In the genomic region with DNA sequence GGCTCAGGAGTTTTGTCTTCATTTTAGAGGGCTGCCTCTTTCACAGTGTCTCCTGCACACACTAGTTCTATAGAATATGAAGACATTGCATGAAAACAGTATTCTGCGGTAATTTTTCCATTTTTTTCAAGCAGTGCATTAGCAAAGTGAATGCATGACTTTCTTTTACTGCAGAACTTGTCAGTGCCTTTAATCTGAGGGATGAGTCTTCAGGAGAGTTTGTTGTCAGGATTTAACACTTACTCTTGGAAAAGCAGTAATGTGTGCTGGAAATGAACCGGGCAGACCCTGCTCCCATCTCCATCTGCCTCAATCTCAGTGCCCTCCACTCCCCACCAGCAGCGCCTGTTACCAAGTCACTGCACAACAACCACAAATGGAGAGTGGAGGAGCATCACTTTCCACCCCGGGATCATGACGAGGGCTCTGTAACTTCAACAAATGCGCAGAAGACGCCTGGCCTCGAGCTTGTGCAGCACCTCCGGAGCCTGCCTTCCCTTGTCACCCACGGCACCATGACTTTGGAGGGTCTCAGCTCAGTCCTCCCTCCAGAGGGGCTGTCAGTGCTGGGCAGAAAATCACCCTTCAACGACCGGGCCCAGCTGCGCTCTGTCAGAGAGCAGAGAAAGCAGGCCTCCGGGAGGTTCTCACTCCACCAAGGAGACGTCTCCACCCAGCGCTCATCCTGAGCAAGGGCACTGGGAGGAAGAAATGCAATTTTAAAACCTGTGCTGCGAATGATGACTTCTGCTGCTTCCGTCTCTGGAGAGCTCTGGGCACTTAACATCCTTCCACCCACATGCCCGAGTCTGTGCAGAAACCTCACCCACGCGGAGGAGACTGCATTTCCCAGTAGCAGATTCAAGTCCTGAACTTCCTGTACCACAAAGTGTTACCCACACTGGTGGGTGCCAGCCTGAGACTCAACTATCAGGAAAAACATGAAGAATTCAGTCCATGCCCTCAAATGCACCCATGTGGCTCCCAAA, we compare ENCODE assay signal across 22 cellular contexts.
DNase-seq lines count a peak whose midpoint lies in the region; ATAC-seq and TF ChIP-seq lines count a peak whose summit lies in the region.
"Had no signal": no experiment of that assay in that cellular context is flagged by ENCODE, and none has a peak within 500 bp of the region (broad histone marks: within the 10 kb centered on the region; RNA-seq: fewer than 3 reads in every experiment).

No MANE protein-coding gene starts in this region.

- H3K27ac Mint-ChIP-seq in activated T-cell treated with anti-CD3 and anti-CD28 coated beads, Interleukin-2, amount 50 U/mL, for 24 hours, result peak overlapping the region; percentile 50
- H3K27ac Mint-ChIP-seq: CD4-positive, alpha-beta T cell; progenitor cell of endocrine pancreas; WTC11 had no signal

- peaks cover 30% of the 10 kb centered on the region for H3K4me1 Mint-ChIP-seq in activated T-cell treated with anti-CD3 and anti-CD28 coated beads, Interleukin-2, amount 50 U/mL, for 24 hours (ENCODE audit: low read depth)
- H3K4me1 Mint-ChIP-seq: central memory CD8-positive, alpha-beta T cell; WTC11 had no signal

- H3K9me3 Mint-ChIP-seq in activated T-cell treated with anti-CD3 and anti-CD28 coated beads, Interleukin-2, amount 50 U/mL, for 24 hours, result peaks cover 6% of the 10 kb centered on the region
- H3K9me3 Mint-ChIP-seq: CD4-positive, alpha-beta T cell had no signal

- ATAC-seq in sciatic nerve (no peak), GM18861 (IDR thresholded peaks at IDR 0.05; ENCODE audit: unreplicated experiment) (no peak), GM19397 (IDR thresholded peaks at IDR 0.05; ENCODE audit: unreplicated experiment) (no peak)
- ATAC-seq: heart left ventricle, WTC11 had no signal

- no peak for TF ChIP-seq CTCF in HEK293 (tag by site-specific recombination; IDR thresholded peaks at IDR 0.05)

- H3K4me3 Mint-ChIP-seq in activated T-cell treated with anti-CD3 and anti-CD28 coated beads, Interleukin-2, amount 50 U/mL, for 24 hours, result peak overlapping the region; percentile 18
- H3K4me3 Mint-ChIP-seq: CD4-positive, alpha-beta T cell; central memory CD8-positive, alpha-beta T cell; WTC11 had no signal

- H3K9me3 ChIP-seq in HEK293 (ENCODE audit: control insufficient read depth, insufficient read depth, low read depth, low read length), result no peaks in the 10 kb centered on the region
- H3K9me3 ChIP-seq: adrenal gland, SJCRH30 had no signal

- H3K4me3 ChIP-seq in HEK293 (ENCODE audit: low read depth, low read length), result no peak overlapping the region
- H3K4me3 ChIP-seq: adrenal gland, heart left ventricle, SJCRH30, smooth muscle cell, upper lobe of left lung had no signal

- H3K27me3 Mint-ChIP-seq in activated T-cell treated with anti-CD3 and anti-CD28 coated beads, Interleukin-2, amount 50 U/mL, for 24 hours, result peaks cover 15% of the 10 kb centered on the region
- H3K27me3 Mint-ChIP-seq: CD4-positive, alpha-beta T cell had no signal

- DNase-seq in activated T-cell treated with anti-CD3 and anti-CD28 coated beads, Interleukin-2, amount 50 U/mL, for 24 hours, result peak; percentile 33
- no peak for DNase-seq in activated T-cell treated with anti-CD3 and anti-CD28 coated beads, Interleukin-2, amount 50 U/mL, for 1 hour
- DNase-seq in ecto neural progenitor cell (ENCODE audit: low spot score) (peak; percentile 42), sciatic nerve (ENCODE audit: low spot score) (peak; percentile 23), cerebellar nuclear complex (lab: John Stamatoyannopoulos, UW) (no peak)
- DNase-seq: ACHN; activated CD8-positive, alpha-beta memory T cell treated with anti-CD3 and anti-CD28 coated beads, Interleukin-2, amount 50 U/mL, for 48 hours; CD4-positive, alpha-beta T cell; Kasumi-1; NCI-H1105; NCI-H526; SJCRH30 had no signal

- POLR2A ChIA-PET in HEK293 (lab: Yijun Ruan, JAX), result no interaction called here

- no peaks in the 10 kb centered on the region for H3K4me1 ChIP-seq in HEK293 (ENCODE audit: control insufficient read depth, insufficient read depth, low read length)
- H3K4me1 ChIP-seq: adrenal gland, heart left ventricle, SJCRH30, upper lobe of left lung had no signal

- CTCF ChIA-PET in HEK293 (lab: Yijun Ruan, JAX), result no interaction called here

- H3K36me3 Mint-ChIP-seq in activated T-cell treated with anti-CD3 and anti-CD28 coated beads, Interleukin-2, amount 50 U/mL, for 24 hours (ENCODE audit: low read depth), result no peaks in the 10 kb centered on the region

- H3K27ac ChIP-seq in HEK293 (ENCODE audit: extremely low read depth, low read depth, low read length), result no peak overlapping the region
- H3K27ac ChIP-seq: adrenal gland, heart left ventricle, SJCRH30, upper lobe of left lung had no signal

- no peaks in the 10 kb centered on the region for H3K36me3 ChIP-seq in HEK293 (ENCODE audit: control insufficient read depth in 2 of 2, insufficient read depth in 1 of 2, low read length in 2 of 2)
- H3K36me3 ChIP-seq: adrenal gland, heart left ventricle, SJCRH30, upper lobe of left lung had no signal

- intact Hi-C loops in sciatic nerve (cut with DNase I), result no loop called here

TF ChIP-seq in HEK293, 187 proteins besides CTCF, POLR2A, EP300 and RAD21:
- TF ChIP-seq ZNF521 (tag by site-specific recombination; IDR thresholded peaks at IDR 0.05) (no peak), EGR2 (tag by site-specific recombination; IDR thresholded peaks at IDR 0.05; ENCODE audit: low read depth) (peak; percentile 66), ZFHX2 (tag by site-specific recombination; conservative IDR thresholded peaks at IDR 0.05) (peak; percentile 59), ZNF416 (tag by site-specific recombination; IDR thresholded peaks at IDR 0.05) (no peak), ZNF239 (tag by site-specific recombination; IDR thresholded peaks at IDR 0.05) (peak; percentile 65; the same call in 1 of the 2 replicates)

Comparison
In these comparisons a context has a peak if more than half of its experiments do, and no peak if none do; other contexts are left out.
1. DNase-seq: peak in activated T-cell treated with anti-CD3 and anti-CD28 coated beads, Interleukin-2, amount 50 U/mL, for 24 hours (single experiment), ecto neural progenitor cell (single experiment) and sciatic nerve (single experiment); none in activated T-cell treated with anti-CD3 and anti-CD28 coated beads, Interleukin-2, amount 50 U/mL, for 1 hour (single experiment) and cerebellar nuclear complex (0 of 2).